In genomic region chr13:113897161-113897560, GRCh38 we compare ENCODE assay signal across 11 cellular contexts. TPM values are rescaled to one million over a fixed set of nuclear protein-coding genes. Genes with fewer than 3 reads are reported as not detected.
A peak's percentile ranks its signal among the peaks of the same experiment; 100 is the strongest.
DNase-seq lines count a peak whose midpoint lies in the region; ATAC-seq, FAIRE-seq and TF ChIP-seq lines count a peak whose summit lies in the region.
"Had no signal": no experiment of that assay in that cellular context is flagged by ENCODE, and none has a peak within 500 bp of the region (broad histone marks: within the 10 kb centered on the region; RNA-seq: fewer than 3 reads in every experiment).

No MANE protein-coding gene starts in this region.

- H3K4me1 ChIP-seq in A549 = no peaks in the 10 kb centered on the region
- no peaks in the 10 kb centered on the region for H3K4me1 ChIP-seq in breast epithelium
- H3K4me1 ChIP-seq: transverse colon had no signal

- TF ChIP-seq RAD21 in A549 (conservative IDR thresholded peaks at IDR 0.05 in 1 of 2, IDR thresholded peaks at IDR 0.05 in 1 of 2) = no peak

- no peaks in the 10 kb centered on the region for H3K36me3 ChIP-seq in breast epithelium
- H3K36me3 ChIP-seq: transverse colon had no signal

- H3K4me3 ChIP-seq in A549 = no peak overlapping the region
- no peak overlapping the region for H3K4me3 ChIP-seq in breast epithelium
- H3K4me3 ChIP-seq: transverse colon had no signal

- H3K4me2 ChIP-seq in A549 = no peak overlapping the region

- no peak for TF ChIP-seq EP300 in A549 (IDR thresholded peaks at IDR 0.05)

- no peak for TF ChIP-seq POLR2A in A549 (IDR thresholded peaks at IDR 0.05; ENCODE audit: low read length)
- TF ChIP-seq POLR2A in breast epithelium (IDR thresholded peaks at IDR 0.05) = no peak

- CTCF ChIA-PET in A549 (lab: Yijun Ruan, JAX) = interaction anchor here (1.0 kb wide), 1 partner anchor 11 kb away, joined by 6 read pairs; no protein-coding TSS in a partner anchor

- H3K9me3 ChIP-seq in A549 = peaks cover 3% of the 10 kb centered on the region; the same call in 1 of the 3 replicates
- H3K9me3 ChIP-seq in breast epithelium = no peaks in the 10 kb centered on the region
- H3K9me3 ChIP-seq: transverse colon had no signal

- no peaks in the 10 kb centered on the region for H3K27me3 ChIP-seq in breast epithelium

- ATAC-seq in A549 (peak in 1 of 2 experiments; percentile 47; a peak in 3 of 6 replicates), GM19455 (IDR thresholded peaks at IDR 0.05; ENCODE audit: unreplicated experiment) (no peak), HG03025 (IDR thresholded peaks at IDR 0.05; ENCODE audit: low FRiP score, unreplicated experiment) (no peak)
- ATAC-seq: activated CD8-positive, alpha-beta T cell treated with anti-CD3 and anti-CD28 coated beads for 36 hours had no signal

- FAIRE-seq in A549 (lab: Jason Lieb, UNC) = no peak

- 24% methylated on average over 4 of the region's 4 CpGs for WGBS in A549 (ENCODE audit: missing lambda C conversion rate)

- POLR2A ChIA-PET in A549 (lab: Yijun Ruan, JAX) = no interaction called here

- intact Hi-C loops in breast epithelium (cut with DNase I; ENCODE audit: low total_unique reads) = no loop called here

- peak; percentile 4 to 19 for DNase-seq in A549 (ENCODE audit: low read depth in 1 of 2, low spot score in 1 of 2)
- DNase-seq in HS-27A (ENCODE audit: low read depth) = peak; percentile 94
- peak; percentile 47 to 86 for DNase-seq in breast epithelium (ENCODE audit: low spot score in 2 of 2)
- DNase-seq in kidney tubule cell (ENCODE audit: low spot score) = peak; percentile 100
- DNase-seq in DMS79 treated with DMSO at 0.1 percent for 48 hours (lab: John Stamatoyannopoulos, UW) = no peak
- no peak for DNase-seq in NCI-H1436 treated with DMSO at 0.1 percent for 48 hours (lab: John Stamatoyannopoulos, UW)
- DNase-seq: activated CD8-positive, alpha-beta T cell treated with anti-CD3 and anti-CD28 coated beads for 36 hours; KBM-7; transverse colon had no signal

- H3K27ac ChIP-seq in A549 (no peak overlapping the region), breast epithelium (peak overlapping the region in 1 of 2 donors; percentile 8)
- H3K27ac ChIP-seq: transverse colon had no signal

- no peak for TF ChIP-seq CTCF in A549 (IDR thresholded peaks at IDR 0.05)
- no peak for TF ChIP-seq CTCF in breast epithelium (IDR thresholded peaks at IDR 0.05)

TF ChIP-seq in A549, 52 proteins besides CTCF, POLR2A, EP300 and RAD21:
- no peak for TF ChIP-seq RNF2 (IDR thresholded peaks at IDR 0.05; ENCODE audit: borderline replicate concordance, low read depth)
- TF ChIP-seq ZSCAN20 (CRISPR knock-in tag; IDR thresholded peaks at IDR 0.05) = no peak

RNA-seq across cellular contexts. Expression of gene GAS6, which starts 33.3 kb away (rescaled TPM):
- polyA plus RNA-seq in A549 (2011; rRNA removed) (3.5 and 4.3 TPM in 2 replicates), A549 (2017; fragmentation: RNase III; extraction: RNeasy Plus Mini Kit Qiagen cat#74134 plus additional on column Dnase treatment) (4.8 to 6.5 TPM (median 5.7 TPM) in 3 replicates)
- 8.8 and 12.2 TPM in 2 replicates for polyA plus RNA-seq in A549 (2012; cell fraction: cytosol; rRNA removed)
- polyA plus RNA-seq in A549 (2012; cell fraction: nucleus; rRNA removed) = 24.3 and 27.0 TPM in 2 replicates
- 1.7 and 2.0 TPM in 2 replicates for polyA minus RNA-seq in A549 (2011; rRNA and poly(A)+ RNA removed)
- 100 to 1,000 TPM in 2 of 3 donors, 10 to 100 TPM in 1; 85.9 to 146 (median 103) TPM for total RNA-seq in breast epithelium

Comparison
In these comparisons a context has a peak if more than half of its experiments do, and no peak if none do; other contexts are left out.
1. DNase-seq: peak in A549 (2 of 2), HS-27A (single experiment), breast epithelium (2 of 2) and kidney tubule cell (single experiment); none in DMS79 treated with DMSO at 0.1 percent for 48 hours (single experiment) and NCI-H1436 treated with DMSO at 0.1 percent for 48 hours (single experiment).